22 cellular contexts compared by ENCODE assay signal in the genomic region with DNA sequence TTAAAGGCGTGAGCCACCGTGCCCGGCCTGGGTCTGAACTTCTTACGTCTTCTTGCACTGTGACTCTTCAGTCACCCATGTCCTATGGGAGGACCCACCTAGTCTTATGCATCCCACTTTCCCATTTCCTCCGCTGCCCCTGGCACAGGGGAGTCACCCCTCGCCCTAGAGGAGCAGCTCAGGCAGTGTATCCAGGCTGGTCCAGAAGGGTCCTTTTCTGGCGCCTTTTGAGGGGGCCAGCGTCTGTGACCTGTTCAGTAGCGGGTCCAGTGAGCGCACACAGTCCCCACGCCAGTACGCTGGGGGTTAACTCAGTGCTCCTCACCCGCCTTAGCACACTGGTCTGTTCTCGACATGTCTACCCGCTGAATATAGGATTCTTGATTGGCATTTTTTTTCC. TPM values are rescaled to one million over a fixed set of nuclear protein-coding genes. Genes with fewer than 3 reads are reported as not detected.
DNase-seq lines count a peak whose midpoint lies in the region; ATAC-seq, FAIRE-seq and TF ChIP-seq lines count a peak whose summit lies in the region.
"Had no signal": no experiment of that assay in that cellular context is flagged by ENCODE, and none has a peak within 500 bp of the region (broad histone marks: within the 10 kb centered on the region; RNA-seq: fewer than 3 reads in every experiment).

No MANE protein-coding gene starts in this region.

- FAIRE-seq in kidney (lab: Jason Lieb, UNC), result no peak

- peaks cover 2 to 6% of the 10 kb centered on the region in 2 donors for H3K4me1 ChIP-seq in kidney (ENCODE audit: control insufficient read depth in 1 of 2, insufficient read depth in 1 of 2, low read depth in 1 of 2, low read length in 2 of 2)

- H3K36me3 ChIP-seq in kidney (ENCODE audit: control insufficient read depth in 1 of 2, insufficient read depth in 2 of 2, low read length in 2 of 2), result no peaks in the 10 kb centered on the region
- H3K36me3 ChIP-seq: brain microvascular endothelial cell, left ventricle myocardium inferior, Peyer's patch had no signal

- CTCF ChIA-PET in activated B cell treated with CpG ODN at 0.5 μM for 24 hours (lab: Charles Lee), result no interaction called here

- intact Hi-C loops in activated B cell treated with CpG ODN at 0.5 μM for 24 hours (cut with micrococcal nuclease) (loop anchor here (5.0 to 10.0 kb wide), 3 partner anchors 326 to 1034 kb away; partner anchors contain the start of gene STK24), kidney (cut with DNase I) (no loop called here)

- peak overlapping the region; percentile 48 for H3K4me3 Mint-ChIP-seq in activated naive CD4-positive, alpha-beta T cell treated with anti-CD3 and anti-CD28 coated beads, Interleukin-2, amount 50 U/mL, for 24 hours
- H3K4me3 Mint-ChIP-seq in activated B cell treated with CpG ODN at 0.5 μM for 24 hours (peak overlapping the region; percentile 41), type B pancreatic cell (peak overlapping the region; percentile 18)

- no peak overlapping the region for H3K27ac ChIP-seq in kidney (ENCODE audit: low read depth in 2 of 2, low read length in 2 of 2)
- H3K27ac ChIP-seq: brain microvascular endothelial cell, coronary artery, left ventricle myocardium inferior, Peyer's patch, SJSA1 had no signal

- H3K9me3 ChIP-seq in kidney (ENCODE audit: control insufficient read depth in 1 of 2, low read length in 2 of 2), result no peaks in the 10 kb centered on the region
- H3K9me3 ChIP-seq: Peyer's patch had no signal

- H3K4me3 ChIP-seq in kidney (ENCODE audit: low read length in 2 of 2), result no peak overlapping the region
- H3K4me3 ChIP-seq: coronary artery, left ventricle myocardium inferior, Peyer's patch, SJSA1, smooth muscle cell had no signal

- H3K27me3 Mint-ChIP-seq in activated naive CD4-positive, alpha-beta T cell treated with anti-CD3 and anti-CD28 coated beads, Interleukin-2, amount 50 U/mL, for 24 hours, result no peaks in the 10 kb centered on the region
- H3K27me3 Mint-ChIP-seq in activated B cell treated with CpG ODN at 0.5 μM for 24 hours, result no peaks in the 10 kb centered on the region
- peaks cover 3% of the 10 kb centered on the region for H3K27me3 Mint-ChIP-seq in type B pancreatic cell

- DNase-seq in activated naive CD4-positive, alpha-beta T cell (lab: John Stamatoyannopoulos, UW), result no peak
- no peak for DNase-seq in activated B cell treated with CpG ODN at 0.5 μM for 24 hours
- peak; percentile 61 for DNase-seq in kidney
- DNase-seq in type B pancreatic cell (ENCODE audit: extremely low spot score, unreplicated experiment), result no peak
- no peak for DNase-seq in NCI-H524 treated with DMSO at 0.1 percent for 48 hours (lab: John Stamatoyannopoulos, UW)
- no peak for DNase-seq in SIG-M5 (lab: John Stamatoyannopoulos, UW)
- DNase-seq: activated CD4-positive, CD25-positive, alpha-beta regulatory T cell; brain microvascular endothelial cell; GOT3; left ventricle myocardium inferior; NCI-H1105 treated with DMSO at 0.1 percent for 48 hours; NCI-H2081 treated with DMSO at 0.1 percent for 48 hours; NK-92 treated with Interleukin-12 subunit alpha and Interleukin-12 subunit beta, amount 100 ng/mL, for 24 hours; nucleus accumbens; Peyer's patch; stimulated activated CD4-positive, alpha-beta T cell treated with anti-CD3 and anti-CD28 coated beads, Interleukin-4, amount 100 ng/mL, for 1 hour; trophoblast cell had no signal

- H3K4me1 Mint-ChIP-seq in activated naive CD4-positive, alpha-beta T cell treated with anti-CD3 and anti-CD28 coated beads, Interleukin-2, amount 50 U/mL, for 24 hours, result peaks cover 48% of the 10 kb centered on the region
- H3K4me1 Mint-ChIP-seq in activated B cell treated with CpG ODN at 0.5 μM for 24 hours, result peaks cover 29% of the 10 kb centered on the region
- H3K4me1 Mint-ChIP-seq in type B pancreatic cell (ENCODE audit: unreplicated experiment), result peaks cover 18% of the 10 kb centered on the region

- peak overlapping the region; percentile 23 for H3K27ac Mint-ChIP-seq in activated naive CD4-positive, alpha-beta T cell treated with anti-CD3 and anti-CD28 coated beads, Interleukin-2, amount 50 U/mL, for 24 hours
- H3K27ac Mint-ChIP-seq in activated B cell treated with CpG ODN at 0.5 μM for 24 hours (no peak overlapping the region), type B pancreatic cell (peak overlapping the region; percentile 2)

- POLR2A ChIA-PET in activated B cell treated with CpG ODN at 0.5 μM for 24 hours (lab: Charles Lee), result no interaction called here

- ATAC-seq in activated B cell treated with CpG ODN at 0.5 μM for 24 hours (ENCODE audit: low read depth), result no peak
- no peak for ATAC-seq in HG03439 (IDR thresholded peaks at IDR 0.05; ENCODE audit: unreplicated experiment)

- no peak overlapping the region for H3K9ac ChIP-seq in kidney (ENCODE audit: low read length in 2 of 2)

- no peaks in the 10 kb centered on the region for H3K9me3 Mint-ChIP-seq in activated naive CD4-positive, alpha-beta T cell treated with anti-CD3 and anti-CD28 coated beads, Interleukin-2, amount 50 U/mL, for 24 hours
- H3K9me3 Mint-ChIP-seq in activated B cell treated with CpG ODN at 0.5 μM for 24 hours (no peaks in the 10 kb centered on the region), type B pancreatic cell (no peaks in the 10 kb centered on the region)

- TF ChIP-seq CTCF in activated B cell treated with CpG ODN at 0.5 μM for 24 hours (IDR thresholded peaks at IDR 0.05) (no peak), kidney (IDR thresholded peaks at IDR 0.05; ENCODE audit: borderline replicate concordance, extremely low read depth, insufficient read depth) (no peak), type B pancreatic cell (conservative IDR thresholded peaks at IDR 0.05) (no peak)

- H3K36me3 Mint-ChIP-seq in activated naive CD4-positive, alpha-beta T cell treated with anti-CD3 and anti-CD28 coated beads, Interleukin-2, amount 50 U/mL, for 24 hours, result peaks cover 1% of the 10 kb centered on the region
- H3K36me3 Mint-ChIP-seq in activated B cell treated with CpG ODN at 0.5 μM for 24 hours (ENCODE audit: low read depth), result peaks cover 3% of the 10 kb centered on the region
- H3K36me3 Mint-ChIP-seq in type B pancreatic cell, result peaks cover 4% of the 10 kb centered on the region

RNA-seq across cellular contexts. Expression of gene CLYBL, which starts 1.9 kb away (rescaled TPM):
- total RNA-seq in activated B cell treated with CpG ODN at 0.5 μM for 24 hours, result 10.5 and 11.7 TPM in 2 replicates
- total RNA-seq in kidney, result 23.4 TPM
- 71.7 TPM for polyA plus RNA-seq in kidney (ENCODE audit: insufficient read depth, low read depth, low replicate concordance)
- total RNA-seq in type B pancreatic cell (ENCODE audit: low replicate concordance), result 7.2 and 19.6 TPM in 2 replicates
